23 cellular contexts compared by ENCODE assay signal in the genomic region with DNA sequence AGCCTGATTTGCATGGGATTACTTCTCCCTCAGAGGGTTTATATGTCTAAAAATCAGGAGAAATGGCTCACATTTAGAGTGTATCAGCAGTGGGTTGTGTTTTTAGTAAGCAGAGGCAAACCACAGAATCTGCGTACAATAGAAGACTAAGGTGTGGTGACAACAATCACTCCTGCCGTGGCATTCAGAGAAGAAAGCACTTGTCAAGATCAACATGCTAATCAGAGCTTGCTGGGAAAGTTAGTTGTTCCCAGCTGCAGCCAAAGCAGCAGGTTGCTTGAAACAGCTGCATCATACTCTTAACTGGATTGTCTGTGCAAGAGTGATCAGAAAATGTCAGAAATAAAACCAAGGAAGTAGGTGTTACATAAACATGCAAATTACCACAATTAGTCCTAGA.
"Had no signal": no experiment of that assay in that cellular context is flagged by ENCODE, and none has a peak within 500 bp of the region (broad histone marks: within the 10 kb centered on the region; RNA-seq: fewer than 3 reads in every experiment).

No MANE protein-coding gene starts in this region.

- H3K4me3 ChIP-seq: left lung, ovary, psoas muscle, sigmoid colon, testis, tibial artery had no signal

- H3K36me3 ChIP-seq: left lung, ovary, sigmoid colon, tibial artery had no signal

- DNase-seq: cortex of kidney; effector memory CD8-positive, alpha-beta T cell; head of caudate nucleus; left cardiac atrium; left lung; mesenchymal stem cell; midbrain; naive thymus-derived CD4-positive, alpha-beta T cell; nucleus accumbens; ovary; posterior cingulate gyrus; psoas muscle; right cardiac atrium; sigmoid colon; stimulated activated CD4-positive, alpha-beta T cell treated with anti-CD3 and anti-CD28 coated beads, Interleukin-2, amount 100 ng/mL, for 24 hours; stimulated activated CD4-positive, alpha-beta T cell treated with anti-CD3 and anti-CD28 coated beads, Interleukin-4, amount 100 ng/mL, for 4 hours; stimulated activated naive CD8-positive, alpha-beta T cell treated with anti-CD3 and anti-CD28 coated beads, Interleukin-15, Interleukin-2, amounts not matched to agents 100 U/mL and 50 U/mL, for 24 hours; substantia nigra; testis; tibial artery had no signal

- ATAC-seq: effector memory CD8-positive, alpha-beta T cell; left cardiac atrium; left lung; naive thymus-derived CD4-positive, alpha-beta T cell; psoas muscle; right cardiac atrium; stimulated activated memory B cell treated with anti-CD40 and anti-IgM and Interleukin-4, amounts not matched to agents 10 μg/mL and 1 μg/mL and 100 μg/mL, for 72 hours; stimulated activated naive CD8-positive, alpha-beta T cell treated with anti-CD3 and anti-CD28 coated beads, Interleukin-15, Interleukin-2, amounts not matched to agents 100 U/mL and 50 U/mL, for 24 hours had no signal

- H3K36me3 Mint-ChIP-seq: naive thymus-derived CD4-positive, alpha-beta T cell; stimulated activated memory B cell treated with anti-CD40 and anti-IgM and Interleukin-4, amounts not matched to agents 10 μg/mL and 1 μg/mL and 100 μg/mL, for 72 hours; type B pancreatic cell had no signal

- H3K27me3 Mint-ChIP-seq: effector memory CD8-positive, alpha-beta T cell; naive thymus-derived CD4-positive, alpha-beta T cell; stimulated activated memory B cell treated with anti-CD40 and anti-IgM and Interleukin-4, amounts not matched to agents 10 μg/mL and 1 μg/mL and 100 μg/mL, for 72 hours; type B pancreatic cell had no signal

- H3K4me1 ChIP-seq: left lung, psoas muscle, sigmoid colon, testis, tibial artery had no signal

- H3K27ac ChIP-seq: left lung, ovary, psoas muscle, sigmoid colon, testis, tibial artery had no signal

- H3K4me1 Mint-ChIP-seq: naive thymus-derived CD4-positive, alpha-beta T cell; nephron; stimulated activated memory B cell treated with anti-CD40 and anti-IgM and Interleukin-4, amounts not matched to agents 10 μg/mL and 1 μg/mL and 100 μg/mL, for 72 hours had no signal

- H3K9me3 Mint-ChIP-seq: nephron, type B pancreatic cell had no signal

- H3K4me3 Mint-ChIP-seq: effector memory CD8-positive, alpha-beta T cell; naive thymus-derived CD4-positive, alpha-beta T cell; nephron; stimulated activated memory B cell treated with anti-CD40 and anti-IgM and Interleukin-4, amounts not matched to agents 10 μg/mL and 1 μg/mL and 100 μg/mL, for 72 hours; type B pancreatic cell had no signal

- H3K9me3 ChIP-seq: left lung, ovary, psoas muscle, sigmoid colon, testis, tibial artery had no signal

- H3K27me3 ChIP-seq: left lung, ovary, sigmoid colon, testis, tibial artery had no signal

- H3K27ac Mint-ChIP-seq: effector memory CD8-positive, alpha-beta T cell; naive thymus-derived CD4-positive, alpha-beta T cell; nephron; stimulated activated memory B cell treated with anti-CD40 and anti-IgM and Interleukin-4, amounts not matched to agents 10 μg/mL and 1 μg/mL and 100 μg/mL, for 72 hours; type B pancreatic cell had no signal
